ENCODE assay signal across 8 cellular contexts in the genomic region with DNA sequence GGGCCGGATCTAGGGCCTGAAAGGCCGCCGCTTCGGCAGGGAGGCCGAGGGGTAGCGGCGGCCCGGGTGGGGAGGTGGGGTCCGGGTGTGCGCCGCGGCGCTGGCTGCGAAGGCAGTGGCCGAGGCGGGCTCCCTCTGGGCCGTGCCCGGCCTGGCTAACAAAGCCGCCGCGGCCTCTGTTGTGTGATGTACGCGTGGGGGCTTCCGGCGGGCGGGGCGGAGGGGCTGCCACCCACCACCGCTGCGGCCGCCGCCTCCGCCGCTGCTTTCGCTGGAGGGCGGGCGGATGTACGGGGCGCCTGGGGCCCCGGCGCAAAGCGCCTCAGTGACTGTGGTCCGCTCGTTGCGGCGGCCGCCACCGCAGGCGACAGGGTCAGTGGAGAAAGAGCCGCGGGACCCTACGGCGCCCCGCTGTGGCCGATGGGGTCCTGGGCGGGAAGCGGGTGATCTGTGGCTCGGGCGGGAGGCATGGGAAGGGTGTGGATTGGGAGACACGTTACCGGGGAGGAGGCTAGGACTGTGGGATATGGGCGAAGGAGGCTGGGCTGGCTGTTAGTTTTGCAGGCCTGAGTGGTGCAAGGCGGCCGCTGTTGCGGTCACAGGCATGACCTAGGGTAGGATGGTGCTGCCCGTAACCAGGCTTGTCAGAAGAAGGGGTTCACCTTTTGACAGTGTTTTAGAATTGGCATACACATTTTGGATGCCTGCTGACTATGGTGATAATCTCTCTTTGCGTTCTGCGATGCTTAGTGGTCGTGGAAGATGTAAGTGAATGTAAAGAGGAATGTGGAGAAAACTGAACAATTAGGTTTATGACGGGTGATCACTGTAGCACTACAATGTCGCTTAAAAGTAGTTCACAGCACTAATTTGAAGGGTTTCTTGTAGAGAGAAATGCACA. TPM values are rescaled to one million over a fixed set of nuclear protein-coding genes. Genes with fewer than 3 reads are reported as not detected.
DNase-seq lines count a peak whose midpoint lies in the region; ATAC-seq, FAIRE-seq and TF ChIP-seq lines count a peak whose summit lies in the region.

No MANE protein-coding gene starts in this region.

- H3K27me3 ChIP-seq in CD4-positive, alpha-beta memory T cell (ENCODE audit: insufficient read depth, low read length), result no peaks in the 10 kb centered on the region
- H3K27me3 ChIP-seq in suprapubic skin, result no peaks in the 10 kb centered on the region

- H3K36me3 Mint-ChIP-seq in CD4-positive, alpha-beta memory T cell, result peaks cover 35 to 54% of the 10 kb centered on the region in 2 donors

- FAIRE-seq in frontal cortex (lab: Jason Lieb, UNC), result no peak

- no peak for TF ChIP-seq POLR2A in suprapubic skin (IDR thresholded peaks at IDR 0.05)

- CTCF ChIA-PET in CD4-positive, alpha-beta memory T cell (lab: Charles Lee; ENCODE audit: partially characterized antibody), result interaction anchor here (1.0 to 2.8 kb wide), 3 partner anchors 51 to 99 kb away, joined by 3 to 11 read pairs (median 7); a partner anchor contains a TSS

- no peaks in the 10 kb centered on the region for H3K9me3 Mint-ChIP-seq in CD4-positive, alpha-beta memory T cell

- peak overlapping the region; percentile 58 to 67 for H3K4me3 ChIP-seq in CD4-positive, alpha-beta memory T cell (ENCODE audit: low read length in 2 of 2)
- H3K4me3 ChIP-seq in suprapubic skin, result peak overlapping the region; percentile 84

- TF ChIP-seq EP300 in suprapubic skin (IDR thresholded peaks at IDR 0.05), result no peak

- intact Hi-C loops in CD4-positive, alpha-beta memory T cell (cut with micrococcal nuclease), result loop anchor here (5.0 kb wide), 2 partner anchors 365 to 1425 kb away; a partner anchor contains a TSS

- H3K27me3 Mint-ChIP-seq in CD4-positive, alpha-beta memory T cell, result no peaks in the 10 kb centered on the region

- TF ChIP-seq CTCF in suprapubic skin (IDR thresholded peaks at IDR 0.05), result peak; percentile 11 to 59

- H3K4me1 Mint-ChIP-seq in CD4-positive, alpha-beta memory T cell, result peaks cover 37 to 62% (median 43%) of the 10 kb centered on the region in 4 donors

- ATAC-seq in GM19328 (IDR thresholded peaks at IDR 0.05; ENCODE audit: unreplicated experiment), result peak; percentile 43
- peak; percentile 41 for ATAC-seq in HG03460 (IDR thresholded peaks at IDR 0.05; ENCODE audit: unreplicated experiment)

- H3K27ac ChIP-seq in CD4-positive, alpha-beta memory T cell (ENCODE audit: low read depth, low read length), result peak overlapping the region; percentile 97
- peak overlapping the region; percentile 95 for H3K27ac ChIP-seq in suprapubic skin

- no peaks in the 10 kb centered on the region for H3K9me3 ChIP-seq in CD4-positive, alpha-beta memory T cell (ENCODE audit: control insufficient read depth in 1 of 2, low read length in 2 of 2)
- H3K9me3 ChIP-seq in suprapubic skin, result no peaks in the 10 kb centered on the region

- POLR2A ChIA-PET in CD4-positive, alpha-beta memory T cell (lab: Charles Lee; ENCODE audit: partially characterized antibody), result interaction anchor here (0.8 to 3.3 kb wide), 13 partner anchors 37 to 830 kb away, joined by 3 to 75 read pairs (median 7); a partner anchor contains a TSS

- peaks cover 38% of the 10 kb centered on the region for H3K36me3 ChIP-seq in CD4-positive, alpha-beta memory T cell (ENCODE audit: insufficient read depth, low read length)
- peaks cover 21% of the 10 kb centered on the region for H3K36me3 ChIP-seq in suprapubic skin

- H3K27ac Mint-ChIP-seq in CD4-positive, alpha-beta memory T cell, result peak overlapping the region; percentile 96 to 99 (median 97)

- DNase-seq in CD4-positive, alpha-beta memory T cell, result peak in 3 of 5 donors; percentile 63 to 71 (median 69)
- peak; percentile 79 for DNase-seq in RPMI8226
- DNase-seq in activated naive CD4-positive, alpha-beta T cell (lab: John Stamatoyannopoulos, UW), result peak in 3 of 4 experiments; percentile 15 to 57 (median 21)
- DNase-seq in frontal cortex (ENCODE audit: low spot score in 2 of 2), result peak; percentile 50 to 56
- DNase-seq in nucleus accumbens (lab: John Stamatoyannopoulos, UW), result peak in 50 of 56 donors; percentile 3 to 76 (median 42)
- peak; percentile 87 to 89 for DNase-seq in suprapubic skin (ENCODE audit: low spot score in 2 of 2)

- WGBS in suprapubic skin, result 1% methylated on average over 28 of the region's 70 CpGs

- H3K4me1 ChIP-seq in CD4-positive, alpha-beta memory T cell (ENCODE audit: insufficient read depth, low read length), result peaks cover 41% of the 10 kb centered on the region
- peaks cover 35% of the 10 kb centered on the region for H3K4me1 ChIP-seq in suprapubic skin

- peak overlapping the region; percentile 95 to 100 (median 98) for H3K4me3 Mint-ChIP-seq in CD4-positive, alpha-beta memory T cell

RNA-seq across cellular contexts. Expression of a gene that starts 0.7 kb away (rescaled TPM):
- 100 to 1,000 TPM; 126 to 133 TPM for total RNA-seq in CD4-positive, alpha-beta memory T cell
- 100 to 1,000 TPM; 198 to 257 TPM for polyA plus RNA-seq in CD4-positive, alpha-beta memory T cell
- 437 TPM for total RNA-seq in frontal cortex
- 100 to 1,000 TPM; 103 to 215 (median 137) TPM for total RNA-seq in suprapubic skin

RNA-seq across cellular contexts. Expression of a gene that starts 52.1 kb away (rescaled TPM):
- 100 to 1,000 TPM; 472 to 499 TPM for total RNA-seq in CD4-positive, alpha-beta memory T cell
- 10 to 100 TPM; 18.1 to 51.9 TPM for polyA plus RNA-seq in CD4-positive, alpha-beta memory T cell
- total RNA-seq in frontal cortex (182 TPM), suprapubic skin (100 to 1,000 TPM in 3 of 4 donors, 10 to 100 TPM in 1; 61.0 to 394 (median 130) TPM)

Comparison
In these comparisons a context has a peak if more than half of its experiments do, and no peak if none do; other contexts are left out.
1. Peak in every context shown above with its lines: DNase-seq, ATAC-seq, H3K4me3 ChIP-seq and H3K27ac ChIP-seq.
2. DNase-seq: peak in every context shown above with its lines; median percentile 88 in suprapubic skin; 79 in RPMI8226; 69 in CD4-positive, alpha-beta memory T cell; 53 in frontal cortex; 42 in nucleus accumbens; 21 in activated naive CD4-positive, alpha-beta T cell.